Comparison of ENCODE assay signal across 14 cellular contexts in genomic region chr3:196670335-196670734, GRCh38. TPM values are rescaled to one million over a fixed set of nuclear protein-coding genes. Genes with fewer than 3 reads are reported as not detected.
DNase-seq lines count a peak whose midpoint lies in the region; ATAC-seq, FAIRE-seq and TF ChIP-seq lines count a peak whose summit lies in the region.
"Had no signal": no experiment of that assay in that cellular context is flagged by ENCODE, and none has a peak within 500 bp of the region (broad histone marks: within the 10 kb centered on the region; RNA-seq: fewer than 3 reads in every experiment).

No MANE protein-coding gene starts in this region.

- 33% methylated on average over 6 of the region's 6 CpGs for WGBS in liver
- 8% methylated on average over 6 of the region's 6 CpGs for WGBS in HepG2 (ENCODE audit: low lambda C conversion rate)
- 38 to 40% (median 39%) methylated on average over 6 of the region's 6 CpGs for WGBS in ovary, 3 donors

- TF ChIP-seq EP300 in HepG2 (IDR thresholded peaks at IDR 0.05; ENCODE audit: low read depth in 2 of 2, low read length in 2 of 2) (no peak), HepG2 (CRISPR knock-in tag; IDR thresholded peaks at IDR 0.05; ENCODE audit: borderline replicate concordance) (no peak), ovary (IDR thresholded peaks at IDR 0.05) (no peak)

- H4K20me1 ChIP-seq in HepG2 (ENCODE audit: insufficient read depth, low read length), result no peaks in the 10 kb centered on the region

- no peak overlapping the region for H3K27ac ChIP-seq in liver (ENCODE audit: low read depth in 1 of 2, low read length in 2 of 2)
- H3K27ac ChIP-seq in HepG2 (ENCODE audit: extremely low read length, insufficient read depth, low read length), result no peak overlapping the region
- H3K27ac ChIP-seq in substantia nigra (ENCODE audit: low read depth, low read length, poor library complexity, severe bottlenecking), result no peak overlapping the region
- no peak overlapping the region for H3K27ac ChIP-seq in ovary
- H3K27ac ChIP-seq: psoas muscle had no signal

- H3K4me3 Mint-ChIP-seq in activated T-helper 17 cell treated with anti-CD3 and anti-CD28 coated beads, Interleukin-2, amount 50 U/mL, for 72 hours, result peak overlapping the region; percentile 63

- in situ Hi-C loops in HepG2 (cut with HindIII; ENCODE audit: extremely low pct_ligation_motif_present, low pct_unique_long_range_greater_than_20kb), result no loop called here

- no peaks in the 10 kb centered on the region for H3K79me2 ChIP-seq in HepG2 (ENCODE audit: insufficient read depth, low read length)

- FAIRE-seq in HepG2 (lab: Jason Lieb, UNC), result no peak
- FAIRE-seq: astrocyte had no signal

- no peak overlapping the region for H3K4me2 ChIP-seq in HepG2 (ENCODE audit: low read depth, low read length)

- TF ChIP-seq POLR2A in HepG2 (IDR thresholded peaks at IDR 0.05; ENCODE audit: insufficient read depth in 1 of 2, low read depth in 2 of 2, low read length in 2 of 2), result no peak
- no peak for TF ChIP-seq POLR2A in ovary (IDR thresholded peaks at IDR 0.05)

- H3K27me3 Mint-ChIP-seq in activated T-helper 17 cell treated with anti-CD3 and anti-CD28 coated beads, Interleukin-2, amount 50 U/mL, for 72 hours, result no peaks in the 10 kb centered on the region

- no peak for TF ChIP-seq RAD21 in liver (IDR thresholded peaks at IDR 0.05)
- TF ChIP-seq RAD21 in HepG2 (CRISPR knock-in tag; IDR thresholded peaks at IDR 0.05), result no peak

- H3K4me1 Mint-ChIP-seq in activated T-helper 17 cell treated with anti-CD3 and anti-CD28 coated beads, Interleukin-2, amount 50 U/mL, for 72 hours, result peaks cover 14% of the 10 kb centered on the region

- CTCF ChIA-PET in HepG2 (lab: Yijun Ruan, JAX; ENCODE audit: low intra/inter-chr PET ratio, low total read pairs), result no interaction called here
- CTCF ChIA-PET in GM10248 (lab: Yijun Ruan, JAX), result interaction anchor here (1.8 kb wide), 2 partner anchors 10 to 21 kb away, joined by 4 to 6 read pairs; no protein-coding TSS in a partner anchor

- ATAC-seq in HepG2, result no peak
- peak; percentile 43 for ATAC-seq in activated T-helper 17 cell treated with anti-CD3 and anti-CD28 coated beads, Interleukin-2, amount 50 U/mL, for 72 hours (replicated peaks)
- ATAC-seq: left colon, psoas muscle had no signal

- DNase-seq in HepG2 (ENCODE audit: low spot score) (no peak), lung microvascular endothelial cell (ENCODE audit: low read depth in 2 of 2) (peak; percentile 28 to 62), GM10248 (ENCODE audit: extremely low spot score) (no peak), DMS53 (lab: John Stamatoyannopoulos, UW) (no peak), substantia nigra (lab: John Stamatoyannopoulos, UW) (no peak), ovary (no peak)
- DNase-seq: left colon; MV-4-11; NCI-H226; psoas muscle; stimulated activated CD4-positive, alpha-beta T cell treated with anti-CD3 and anti-CD28 coated beads, Interleukin-4, amount 100 ng/mL, for 24 hours had no signal

- no peaks in the 10 kb centered on the region for H3K36me3 Mint-ChIP-seq in activated T-helper 17 cell treated with anti-CD3 and anti-CD28 coated beads, Interleukin-2, amount 50 U/mL, for 72 hours (ENCODE audit: low read depth)

- H3K27me3 ChIP-seq in liver (ENCODE audit: control insufficient read depth in 4 of 4, insufficient read depth in 4 of 4, low read length in 3 of 4) (no peaks in the 10 kb centered on the region), HepG2 (ENCODE audit: control insufficient read depth in 1 of 2, insufficient read depth in 2 of 2, low read length in 2 of 2) (no peaks in the 10 kb centered on the region), ovary (no peaks in the 10 kb centered on the region)

- intact Hi-C loops in HepG2 (cut with micrococcal nuclease; ENCODE audit: unreplicated experiment), result loop anchor here (5.0 kb wide), 1 partner anchor 577 kb away; no protein-coding TSS in a partner anchor
- intact Hi-C loops in ovary (cut with DNase I), result no loop called here

- TF ChIP-seq CTCF in liver (IDR thresholded peaks at IDR 0.05; ENCODE audit: low read depth, low read length, missing input control) (no peak), HepG2 (CRISPR knock-in tag; IDR thresholded peaks at IDR 0.05) (no peak), GM10248 (IDR thresholded peaks at IDR 0.05; ENCODE audit: control extremely low read depth, extremely low read depth, low read depth, missing control alignments) (no peak), ovary (IDR thresholded peaks at IDR 0.05) (no peak)

- H3K9ac ChIP-seq in liver (ENCODE audit: low read depth in 1 of 2, low read length in 2 of 2), result no peak overlapping the region
- H3K9ac ChIP-seq in HepG2 (ENCODE audit: insufficient read depth, low read depth, low read length), result no peak overlapping the region

- no peaks in the 10 kb centered on the region for H3K4me1 ChIP-seq in liver (ENCODE audit: control insufficient read depth in 4 of 4, insufficient read depth in 4 of 4, low read length in 3 of 4)
- H3K4me1 ChIP-seq in HepG2 (ENCODE audit: insufficient read depth, low read length), result peaks cover 26% of the 10 kb centered on the region
- no peaks in the 10 kb centered on the region for H3K4me1 ChIP-seq in ovary (ENCODE audit: insufficient read depth)
- H3K4me1 ChIP-seq: psoas muscle had no signal

- H3K9me3 Mint-ChIP-seq in activated T-helper 17 cell treated with anti-CD3 and anti-CD28 coated beads, Interleukin-2, amount 50 U/mL, for 72 hours, result no peaks in the 10 kb centered on the region

- H2AFZ ChIP-seq in HepG2 (ENCODE audit: low read length), result no peak overlapping the region

- no TSS peak for BruUV-seq in HepG2 (replicated peaks; lab: Mats Ljungman, UMichigan)

- POLR2A ChIA-PET in HepG2 (lab: Yijun Ruan, JAX), result no interaction called here
- POLR2A ChIA-PET in GM10248 (lab: Yijun Ruan, JAX), result no interaction called here

- H3K36me3 ChIP-seq in liver (ENCODE audit: control insufficient read depth in 4 of 4, insufficient read depth in 3 of 4, low read depth in 1 of 4, low read length in 3 of 4) (no peaks in the 10 kb centered on the region), HepG2 (replicated peaks in 1 of 2; ENCODE audit: control insufficient read depth in 1 of 2, insufficient read depth in 2 of 2, low read length in 2 of 2) (no peaks in the 10 kb centered on the region), ovary (no peaks in the 10 kb centered on the region)

- H3K4me3 ChIP-seq in liver (ENCODE audit: low read depth in 1 of 3, low read length in 3 of 3), result no peak overlapping the region
- no peak overlapping the region for H3K4me3 ChIP-seq in HepG2 (replicated peaks in 1 of 3; ENCODE audit: insufficient read depth in 1 of 3, low read depth in 2 of 3, low read length in 3 of 3)
- no peak overlapping the region for H3K4me3 ChIP-seq in ovary
- H3K4me3 ChIP-seq: psoas muscle had no signal

- H3K9me3 ChIP-seq in liver (ENCODE audit: control insufficient read depth in 4 of 4, low read length in 3 of 4), result no peaks in the 10 kb centered on the region
- H3K9me3 ChIP-seq in HepG2 (ENCODE audit: low read length), result no peaks in the 10 kb centered on the region
- H3K9me3 ChIP-seq in ovary, result no peaks in the 10 kb centered on the region
- H3K9me3 ChIP-seq: psoas muscle had no signal

- peak overlapping the region; percentile 84 for H3K27ac Mint-ChIP-seq in activated T-helper 17 cell treated with anti-CD3 and anti-CD28 coated beads, Interleukin-2, amount 50 U/mL, for 72 hours

RNA-seq across cellular contexts. Expression of gene NRROS, which starts 30.8 kb away (rescaled TPM):
- 1 to 10 TPM; 2.7 to 9.2 TPM for total RNA-seq in liver
- 1 to 10 TPM in 1 of 2 donors, under 1 TPM in 1; 0.82 to 3.4 TPM for polyA plus RNA-seq in liver
- total RNA-seq in HepG2 (2016; rRNA removed; fragmentation: Illumina TruSeq; extraction: Trizol), result not detected in 2 replicates
- total RNA-seq in HepG2 (2016; cell fraction: cytosol; rRNA removed; fragmentation: Illumina TruSeq; extraction: Trizol; ENCODE audit: low read depth), result not detected in 2 replicates
- total RNA-seq in HepG2 (2016; cell fraction: insoluble cytoplasmic fraction; rRNA removed; fragmentation: Illumina TruSeq; extraction: Trizol), result not detected in 2 replicates
- total RNA-seq in HepG2 (2016; cell fraction: membrane; rRNA removed; fragmentation: Illumina TruSeq; extraction: Trizol), result not detected in 2 replicates
- not detected in 2 replicates for total RNA-seq in HepG2 (2016; cell fraction: nucleus; rRNA removed; fragmentation: Illumina TruSeq; extraction: Trizol)
- polyA plus RNA-seq in HepG2 (2011; rRNA removed), result not detected in 2 replicates
- not detected in 2 replicates for polyA plus RNA-seq in HepG2 (2011; cell fraction: cytosol; rRNA removed)
- polyA plus RNA-seq in HepG2 (2011; cell fraction: nucleus; rRNA removed), result not detected in 2 replicates
- not detected in 2 replicates for polyA plus RNA-seq in HepG2 (2012)
- polyA plus RNA-seq in HepG2 (2016; cell fraction: cytosol; fragmentation: Illumina TruSeq; extraction: Trizol; ENCODE audit: low read depth), result not detected in 2 replicates
- not detected in 2 replicates for polyA plus RNA-seq in HepG2 (2016; cell fraction: insoluble cytoplasmic fraction; fragmentation: Illumina TruSeq; extraction: Trizol; ENCODE audit: low read depth)
- polyA plus RNA-seq in HepG2 (2016; cell fraction: membrane; fragmentation: Illumina TruSeq; extraction: Trizol; ENCODE audit: low read depth), result not detected in 2 replicates
- polyA plus RNA-seq in HepG2 (2016; cell fraction: nucleus; fragmentation: Illumina TruSeq; extraction: Trizol; ENCODE audit: insufficient read depth, low read depth), result not detected in 2 replicates
- polyA minus RNA-seq in HepG2 (2011; rRNA and poly(A)+ RNA removed; ENCODE audit: low replicate concordance), result not detected in 2 replicates
- polyA minus RNA-seq in HepG2 (2011; cell fraction: cytosol; rRNA and poly(A)+ RNA removed), result not detected in 2 replicates
- not detected in 2 replicates for polyA minus RNA-seq in HepG2 (2011; cell fraction: nucleus; rRNA and poly(A)+ RNA removed)
- total RNA-seq in activated T-helper 17 cell treated with anti-CD3 and anti-CD28 coated beads, Interleukin-2, amount 50 U/mL, for 72 hours, result 10 to 100 TPM; 26.5 to 42.3 TPM
- 4.8 and 5.7 TPM in 2 replicates for total RNA-seq in lung microvascular endothelial cell
- total RNA-seq in ovary, result 1 to 10 TPM in 6 of 7 donors, under 1 TPM in 1; 0.80 to 6.3 (median 3.4) TPM
- 1 to 10 TPM; 2.9 to 3.2 TPM for polyA plus RNA-seq in ovary
- total RNA-seq: astrocyte had no signal

RNA-seq across cellular contexts. Expression of gene CEP19, which starts 41.7 kb away (rescaled TPM):
- under 1 TPM; 0.59 to 0.79 TPM for total RNA-seq in liver
- polyA plus RNA-seq in liver, result under 1 TPM; 0.44 to 0.75 TPM
- total RNA-seq in HepG2 (2016; rRNA removed; fragmentation: Illumina TruSeq; extraction: Trizol), result 1.2 and 1.5 TPM in 2 replicates
- total RNA-seq in HepG2 (2016; cell fraction: cytosol; rRNA removed; fragmentation: Illumina TruSeq; extraction: Trizol; ENCODE audit: low read depth), result 0.79 and 1.0 TPM in 2 replicates
- 1.6 and 1.8 TPM in 2 replicates for total RNA-seq in HepG2 (2016; cell fraction: insoluble cytoplasmic fraction; rRNA removed; fragmentation: Illumina TruSeq; extraction: Trizol)
- 2.4 and 3.0 TPM in 2 replicates for total RNA-seq in HepG2 (2016; cell fraction: membrane; rRNA removed; fragmentation: Illumina TruSeq; extraction: Trizol)
- 0.60 and 0.71 TPM in 2 replicates for total RNA-seq in HepG2 (2016; cell fraction: nucleus; rRNA removed; fragmentation: Illumina TruSeq; extraction: Trizol)
- polyA plus RNA-seq in HepG2 (2011; rRNA removed), result 0.43 and 0.48 TPM in 2 replicates
- 0.16 and 0.23 TPM in 2 replicates for polyA plus RNA-seq in HepG2 (2011; cell fraction: cytosol; rRNA removed)
- 0.10 TPM in 1 of 2 replicates, not detected in the other for polyA plus RNA-seq in HepG2 (2011; cell fraction: nucleus; rRNA removed)
- polyA plus RNA-seq in HepG2 (2012), result 0.32 and 0.53 TPM in 2 replicates
- polyA plus RNA-seq in HepG2 (2016; cell fraction: cytosol; fragmentation: Illumina TruSeq; extraction: Trizol; ENCODE audit: low read depth), result 0.61 and 0.97 TPM in 2 replicates
- polyA plus RNA-seq in HepG2 (2016; cell fraction: insoluble cytoplasmic fraction; fragmentation: Illumina TruSeq; extraction: Trizol; ENCODE audit: low read depth), result 1.2 and 1.5 TPM in 2 replicates
- polyA plus RNA-seq in HepG2 (2016; cell fraction: membrane; fragmentation: Illumina TruSeq; extraction: Trizol; ENCODE audit: low read depth), result 1.4 and 1.9 TPM in 2 replicates
- 0.63 and 0.81 TPM in 2 replicates for polyA plus RNA-seq in HepG2 (2016; cell fraction: nucleus; fragmentation: Illumina TruSeq; extraction: Trizol; ENCODE audit: insufficient read depth, low read depth)
- 0.12 and 0.42 TPM in 2 replicates for polyA minus RNA-seq in HepG2 (2011; rRNA and poly(A)+ RNA removed; ENCODE audit: low replicate concordance)
- polyA minus RNA-seq in HepG2 (2011; cell fraction: cytosol; rRNA and poly(A)+ RNA removed), result 0.30 and 0.53 TPM in 2 replicates
- polyA minus RNA-seq in HepG2 (2011; cell fraction: nucleus; rRNA and poly(A)+ RNA removed), result 0.25 TPM in 1 of 2 replicates, not detected in the other
- 1 to 10 TPM; 3.7 to 4.5 TPM for total RNA-seq in activated T-helper 17 cell treated with anti-CD3 and anti-CD28 coated beads, Interleukin-2, amount 50 U/mL, for 72 hours
- 3.7 and 5.6 TPM in 2 replicates for total RNA-seq in lung microvascular endothelial cell
- 1 to 10 TPM in 6 of 7 donors, under 1 TPM in 1; 0.83 to 2.8 (median 1.6) TPM for total RNA-seq in ovary
- 1 to 10 TPM; 2.0 to 4.8 TPM for polyA plus RNA-seq in ovary

RNA-seq across cellular contexts. Expression of gene PIGX, which starts 41.8 kb away (rescaled TPM):
- total RNA-seq in liver, result 10 to 100 TPM in 1 of 2 donors, 1 to 10 TPM in 1; 7.1 to 10.0 TPM
- polyA plus RNA-seq in liver, result 1 to 10 TPM; 5.1 to 6.0 TPM
- total RNA-seq in HepG2 (2016; rRNA removed; fragmentation: Illumina TruSeq; extraction: Trizol), result 19.2 and 21.3 TPM in 2 replicates
- 14.5 and 16.7 TPM in 2 replicates for total RNA-seq in HepG2 (2016; cell fraction: cytosol; rRNA removed; fragmentation: Illumina TruSeq; extraction: Trizol; ENCODE audit: low read depth)
- total RNA-seq in HepG2 (2016; cell fraction: insoluble cytoplasmic fraction; rRNA removed; fragmentation: Illumina TruSeq; extraction: Trizol), result 20.4 TPM in 2 replicates
- total RNA-seq in HepG2 (2016; cell fraction: membrane; rRNA removed; fragmentation: Illumina TruSeq; extraction: Trizol), result 21.3 and 29.5 TPM in 2 replicates
- 13.8 and 14.2 TPM in 2 replicates for total RNA-seq in HepG2 (2016; cell fraction: nucleus; rRNA removed; fragmentation: Illumina TruSeq; extraction: Trizol)
- 9.8 and 13.2 TPM in 2 replicates for polyA plus RNA-seq in HepG2 (2011; rRNA removed)
- 7.1 and 12.4 TPM in 2 replicates for polyA plus RNA-seq in HepG2 (2011; cell fraction: cytosol; rRNA removed)
- polyA plus RNA-seq in HepG2 (2011; cell fraction: nucleus; rRNA removed), result 2.3 and 2.9 TPM in 2 replicates
- 8.7 and 12.5 TPM in 2 replicates for polyA plus RNA-seq in HepG2 (2012)
- 13.7 and 19.3 TPM in 2 replicates for polyA plus RNA-seq in HepG2 (2016; cell fraction: cytosol; fragmentation: Illumina TruSeq; extraction: Trizol; ENCODE audit: low read depth)
- 18.2 and 21.5 TPM in 2 replicates for polyA plus RNA-seq in HepG2 (2016; cell fraction: insoluble cytoplasmic fraction; fragmentation: Illumina TruSeq; extraction: Trizol; ENCODE audit: low read depth)
- 18.3 and 23.7 TPM in 2 replicates for polyA plus RNA-seq in HepG2 (2016; cell fraction: membrane; fragmentation: Illumina TruSeq; extraction: Trizol; ENCODE audit: low read depth)
- 17.8 and 22.2 TPM in 2 replicates for polyA plus RNA-seq in HepG2 (2016; cell fraction: nucleus; fragmentation: Illumina TruSeq; extraction: Trizol; ENCODE audit: insufficient read depth, low read depth)
- 5.1 and 15.9 TPM in 2 replicates for polyA minus RNA-seq in HepG2 (2011; rRNA and poly(A)+ RNA removed; ENCODE audit: low replicate concordance)
- polyA minus RNA-seq in HepG2 (2011; cell fraction: cytosol; rRNA and poly(A)+ RNA removed), result 7.3 and 7.4 TPM in 2 replicates
- polyA minus RNA-seq in HepG2 (2011; cell fraction: nucleus; rRNA and poly(A)+ RNA removed), result 4.1 and 5.0 TPM in 2 replicates
- total RNA-seq in activated T-helper 17 cell treated with anti-CD3 and anti-CD28 coated beads, Interleukin-2, amount 50 U/mL, for 72 hours, result 10 to 100 TPM; 38.6 to 52.8 TPM
- total RNA-seq in lung microvascular endothelial cell, result 17.9 and 24.6 TPM in 2 replicates
- 10 to 100 TPM in 6 of 7 donors, 1 to 10 TPM in 1; 9.4 to 21.5 (median 17.8) TPM for total RNA-seq in ovary
- 10 to 100 TPM; 10.5 to 22.4 TPM for polyA plus RNA-seq in ovary

Comparison
In these comparisons a context has a peak if more than half of its experiments do, and no peak if none do; other contexts are left out.
1. DNase-seq: peak in lung microvascular endothelial cell (2 of 2); none in HepG2 (single experiment), GM10248 (single experiment), DMS53 (single experiment), substantia nigra (0 of 49) and ovary (0 of 5).